ENCODE assay signal across 8 cellular contexts in the genomic region with DNA sequence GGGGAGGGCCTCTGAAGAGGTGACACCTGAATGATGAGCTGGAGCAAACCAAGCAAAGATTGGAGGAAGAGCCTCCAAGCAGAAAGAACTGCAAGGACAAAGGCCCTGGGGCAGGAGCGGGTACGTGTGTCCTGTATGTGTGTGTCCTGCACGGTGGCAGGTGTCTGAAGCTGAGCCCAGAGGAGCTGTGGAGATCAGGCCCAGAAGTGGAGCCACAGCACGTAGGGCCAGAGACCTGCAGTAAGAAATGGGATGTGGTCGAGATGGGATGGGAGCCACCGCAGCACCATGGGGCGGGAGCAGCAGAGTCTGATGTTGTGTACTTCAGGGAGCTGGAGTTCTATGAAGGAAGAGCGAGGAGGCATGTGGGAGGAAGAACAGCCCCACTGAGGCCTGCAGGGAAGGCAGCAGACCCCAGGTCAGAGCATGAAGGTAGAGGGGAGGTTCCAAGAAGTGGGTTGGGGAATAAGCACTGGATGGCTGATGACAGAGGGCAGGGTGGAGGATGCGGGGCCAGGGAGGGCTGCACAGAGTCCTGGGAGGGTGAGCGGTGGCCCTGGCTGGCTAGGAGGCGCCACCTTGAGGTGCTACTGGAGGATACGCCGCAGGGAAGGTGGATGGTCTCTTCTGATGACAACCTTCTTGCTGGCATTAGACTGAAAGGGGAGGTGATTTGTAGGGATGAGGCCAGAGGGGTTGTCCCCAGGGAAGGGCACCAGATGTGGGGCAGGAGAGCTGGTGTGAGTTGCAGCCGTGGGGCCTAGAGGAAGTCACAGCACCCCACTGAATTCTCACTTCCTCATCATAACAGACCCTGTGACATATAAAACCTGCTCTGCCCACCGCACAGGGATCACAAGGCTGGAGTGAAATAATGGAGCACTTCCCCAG.
DNase-seq lines count a peak whose midpoint lies in the region; ATAC-seq and TF ChIP-seq lines count a peak whose summit lies in the region.

No MANE protein-coding gene starts in this region.

- no peaks in the 10 kb centered on the region for H3K27me3 ChIP-seq in HL-60 (ENCODE audit: insufficient read depth, poor library complexity, severe bottlenecking)

- peak overlapping the region; percentile 8; the same call in 1 of the 2 replicates for H3K27ac ChIP-seq in HL-60 (replicated peaks)

- TF ChIP-seq CTCF in HL-60 (IDR thresholded peaks at IDR 0.05; ENCODE audit: insufficient read depth, low read length) = peak; percentile 55
- peak; percentile 71 for TF ChIP-seq CTCF in astrocyte of the cerebellum (IDR thresholded peaks at IDR 0.05; ENCODE audit: low read depth, low read length, missing control alignments)

- ATAC-seq in GM19463 (IDR thresholded peaks at IDR 0.05; ENCODE audit: unreplicated experiment) = peak; percentile 73

- no peak overlapping the region for H3K4me3 ChIP-seq in HL-60 (replicated peaks; ENCODE audit: insufficient read depth, low read length)
- no peak overlapping the region for H3K4me3 ChIP-seq in astrocyte of the cerebellum (ENCODE audit: low read depth, low read length)

- in situ Hi-C loops in astrocyte of the cerebellum (cut with HindIII; ENCODE audit: low sequenced_read_pairs) = loop anchor here (5.0 kb wide), 1 partner anchor 76 kb away; no protein-coding TSS in a partner anchor

- DNase-seq in DMS 273 (lab: John Stamatoyannopoulos, UW; ENCODE audit: unreplicated experiment) = peak; percentile 85
- peak; percentile 74 to 93 for DNase-seq in HL-60 (ENCODE audit: low read depth in 1 of 2, low spot score in 1 of 2)
- DNase-seq in SKM-1 (lab: John Stamatoyannopoulos, UW; ENCODE audit: unreplicated experiment) = peak; percentile 43
- DNase-seq in astrocyte of the cerebellum (ENCODE audit: low read depth) = no peak
- peak; percentile 6 for DNase-seq in kidney glomerular epithelial cell (lab: John Stamatoyannopoulos, UW)
- DNase-seq in stimulated activated CD8-positive, alpha-beta memory T cell treated with anti-CD3 and anti-CD28 coated beads, Interleukin-2, amount 100 ng/mL, for 1 hour (ENCODE audit: low read depth in 2 of 2) = peak; percentile 20 to 22
- no peak for DNase-seq in NCI-H2171 (lab: John Stamatoyannopoulos, UW)

Comparison
In these comparisons a context has a peak if more than half of its experiments do, and no peak if none do; other contexts are left out.
1. DNase-seq: peak in DMS 273 (single experiment), HL-60 (2 of 2), SKM-1 (single experiment), kidney glomerular epithelial cell (single experiment) and stimulated activated CD8-positive, alpha-beta memory T cell treated with anti-CD3 and anti-CD28 coated beads, Interleukin-2, amount 100 ng/mL, for 1 hour (2 of 2); none in astrocyte of the cerebellum (single experiment) and NCI-H2171 (single experiment).